2 cellular contexts compared by ENCODE assay signal in genomic region chr2:46651363-46652099, GRCh38.
TF ChIP-seq lines count a peak whose summit lies in the region.

No MANE protein-coding gene starts in this region.

TF ChIP-seq in IMR-90, 13 proteins besides CTCF, POLR2A, EP300 and RAD21:
- TF ChIP-seq MAFK (IDR thresholded peaks at IDR 0.05; ENCODE audit: low read depth, low read length) (peak; percentile 93), MAZ (IDR thresholded peaks at IDR 0.05; ENCODE audit: borderline replicate concordance, low read depth, low read length) (no peak)
TF ChIP-seq in IMR-90: peak in this region for 1.

TF ChIP-seq in H1, 55 proteins besides CTCF, POLR2A, EP300 and RAD21:
- no peak for TF ChIP-seq YY1 (IDR thresholded peaks at IDR 0.05; ENCODE audit: low read depth, low read length)
- TF ChIP-seq MAFK (IDR thresholded peaks at IDR 0.05; ENCODE audit: low read depth, low read length), result peak; percentile 41; the same call in 1 of the 2 replicates
- TF ChIP-seq ASH2L (IDR thresholded peaks at IDR 0.05; ENCODE audit: low read length), result no peak
